ENCODE assay signal across 8 cellular contexts in the genomic region with DNA sequence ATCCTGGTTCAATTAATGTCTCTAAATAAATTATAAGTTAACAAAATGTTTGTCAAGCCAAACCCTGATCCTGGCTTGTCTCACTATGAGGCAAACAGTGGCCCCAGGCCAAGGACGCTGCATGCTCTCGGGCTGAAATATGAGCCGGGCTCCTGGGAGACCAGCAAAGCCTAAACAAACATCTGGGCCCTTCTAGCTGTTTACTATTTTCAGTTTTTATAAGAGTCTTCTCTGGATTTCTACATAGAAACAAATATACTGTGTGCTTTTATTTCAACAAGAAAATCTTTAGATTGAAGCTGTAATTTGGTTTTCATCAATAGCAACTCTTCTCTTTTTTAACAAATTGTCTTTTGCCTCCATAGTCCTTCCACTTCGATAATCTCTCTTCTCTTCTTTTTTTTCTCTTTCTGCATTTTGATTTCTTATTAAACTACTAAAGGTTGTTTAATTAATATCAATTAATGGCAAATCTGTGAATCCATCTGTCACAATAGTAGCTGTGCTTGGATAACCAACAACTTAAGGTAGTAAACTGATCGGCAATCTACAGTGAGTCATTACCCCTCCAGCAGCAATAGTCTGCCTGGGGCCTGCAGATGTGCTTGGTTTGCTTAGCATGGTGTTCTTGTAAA.
DNase-seq lines count a peak whose midpoint lies in the region; ATAC-seq and TF ChIP-seq lines count a peak whose summit lies in the region.

No MANE protein-coding gene starts in this region.

- H3K27me3 Mint-ChIP-seq in activated naive CD8-positive, alpha-beta T cell treated with anti-CD3 and anti-CD28 coated beads, Interleukin-2, amount 50 U/mL, for 24 hours = peaks cover 29% of the 10 kb centered on the region

- CTCF ChIA-PET in PC-3 (lab: Charles Lee) = no interaction called here

- peak overlapping the region; percentile 38 for H3K4me2 ChIP-seq in GM23248 (ENCODE audit: unreplicated experiment)
- H3K4me2 ChIP-seq in PC-3 (ENCODE audit: low read length) = peak overlapping the region; percentile 84

- H3K9me2 ChIP-seq in GM23248 (ENCODE audit: insufficient read depth) = no peaks in the 10 kb centered on the region
- no peaks in the 10 kb centered on the region for H3K9me2 ChIP-seq in PC-3 (replicated peaks; ENCODE audit: low read length)

- H3K4me1 ChIP-seq in GM23248 (ENCODE audit: insufficient read depth) (peaks cover 6% of the 10 kb centered on the region), PC-3 (ENCODE audit: insufficient read depth, low read length) (peaks cover 19% of the 10 kb centered on the region), gastroesophageal sphincter (peaks cover 0 to 17% (median 0%) of the 10 kb centered on the region in 3 donors)

- no TSS peak for BruUV-seq in PC-3 (replicated peaks; lab: Mats Ljungman, UMichigan)

- DNase-seq in GM23248 = peak; percentile 92
- peak; percentile 83 for DNase-seq in PC-3
- peak in 9 of 10 donors; percentile 24 to 92 (median 57) for DNase-seq in posterior cingulate gyrus
- no peak for DNase-seq in central memory CD4-positive, alpha-beta T cell
- DNase-seq in activated naive CD4-positive, alpha-beta T cell treated with Interleukin-2 at 50 U/mL for 16 hours = no peak
- no peak for DNase-seq in activated naive CD8-positive, alpha-beta T cell treated with anti-CD3 and anti-CD28 coated beads, Interleukin-2, amount 50 U/mL, for 24 hours

- no peaks in the 10 kb centered on the region for H4K20me1 ChIP-seq in GM23248 (ENCODE audit: insufficient read depth)
- no peaks in the 10 kb centered on the region for H4K20me1 ChIP-seq in PC-3 (ENCODE audit: low read length)

- WGBS in GM23248 (ENCODE audit: low coverage in 1 of 2, low lambda C conversion rate in 2 of 2, missing lambda C conversion rate in 2 of 2), 2 experiments = 1 to 8% methylated on average over 5 of the region's 5 CpGs
- WGBS in gastroesophageal sphincter (ENCODE audit: low coverage in 1 of 2), 2 donors = 30 to 32% methylated on average over 5 of the region's 5 CpGs

- no peaks in the 10 kb centered on the region for H3K4me1 Mint-ChIP-seq in activated naive CD8-positive, alpha-beta T cell treated with anti-CD3 and anti-CD28 coated beads, Interleukin-2, amount 50 U/mL, for 24 hours

- in situ Hi-C loops in GM23248 (cut with MboI) = no loop called here

- no peaks in the 10 kb centered on the region for H3K36me3 ChIP-seq in GM23248 (ENCODE audit: low read depth)
- no peaks in the 10 kb centered on the region for H3K36me3 ChIP-seq in PC-3 (ENCODE audit: low read depth, low read length)
- no peaks in the 10 kb centered on the region for H3K36me3 ChIP-seq in gastroesophageal sphincter

- TF ChIP-seq EP300 in gastroesophageal sphincter (IDR thresholded peaks at IDR 0.05) = no peak

- TF ChIP-seq CTCF in PC-3 (conservative IDR thresholded peaks at IDR 0.05; ENCODE audit: low read depth, low read length) (no peak), gastroesophageal sphincter (IDR thresholded peaks at IDR 0.05) (no peak)

- H3K36me3 Mint-ChIP-seq in activated naive CD8-positive, alpha-beta T cell treated with anti-CD3 and anti-CD28 coated beads, Interleukin-2, amount 50 U/mL, for 24 hours (ENCODE audit: low read depth) = no peaks in the 10 kb centered on the region

- H3F3A ChIP-seq in GM23248 (ENCODE audit: insufficient read depth) = no peaks in the 10 kb centered on the region
- peaks cover 3% of the 10 kb centered on the region for H3F3A ChIP-seq in PC-3 (ENCODE audit: low read length, unreplicated experiment)

- intact Hi-C loops in PC-3 (cut with micrococcal nuclease) (loop anchor here (5.0 kb wide), 1 partner anchor 155 kb away; no protein-coding TSS in a partner anchor), posterior cingulate gyrus (cut with DNase I) (no loop called here)

- H3K79me2 ChIP-seq in GM23248 (ENCODE audit: insufficient read depth) (no peaks in the 10 kb centered on the region), PC-3 (ENCODE audit: low read length) (no peaks in the 10 kb centered on the region)

- peak overlapping the region; percentile 47; the same call in 1 of the 2 replicates for H3K9ac ChIP-seq in GM23248
- no peak overlapping the region; the same call in 1 of the 2 replicates for H3K9ac ChIP-seq in PC-3 (ENCODE audit: low read length)

- H3K27ac ChIP-seq in GM23248 = 0 out of 2 replicates have a peak overlapping the region, but pooled peaks have one; percentile 15
- peak overlapping the region; percentile 68 for H3K27ac ChIP-seq in PC-3 (ENCODE audit: low read length)
- H3K27ac ChIP-seq in gastroesophageal sphincter = peak overlapping the region in 1 of 4 donors; percentile 4

- H3K4me3 Mint-ChIP-seq in activated naive CD8-positive, alpha-beta T cell treated with anti-CD3 and anti-CD28 coated beads, Interleukin-2, amount 50 U/mL, for 24 hours = no peak overlapping the region

- no peaks in the 10 kb centered on the region for H3K9me3 Mint-ChIP-seq in activated naive CD8-positive, alpha-beta T cell treated with anti-CD3 and anti-CD28 coated beads, Interleukin-2, amount 50 U/mL, for 24 hours

- H3K27ac Mint-ChIP-seq in activated naive CD8-positive, alpha-beta T cell treated with anti-CD3 and anti-CD28 coated beads, Interleukin-2, amount 50 U/mL, for 24 hours = no peak overlapping the region

- POLR2A ChIA-PET in PC-3 (lab: Charles Lee; ENCODE audit: unreplicated experiment) = no interaction called here

- H3K9me3 ChIP-seq in GM23248 (ENCODE audit: low read depth) (no peaks in the 10 kb centered on the region), PC-3 (ENCODE audit: low read length) (no peaks in the 10 kb centered on the region), gastroesophageal sphincter (no peaks in the 10 kb centered on the region)

- peak; percentile 98 for ATAC-seq in PC-3
- ATAC-seq in gastroesophageal sphincter = peak; percentile 66
- no peak for ATAC-seq in HG03439 (IDR thresholded peaks at IDR 0.05; ENCODE audit: unreplicated experiment)
- no peak for ATAC-seq in activated naive CD8-positive, alpha-beta T cell treated with anti-CD3 and anti-CD28 coated beads, Interleukin-2, amount 50 U/mL, for 24 hours

- TF ChIP-seq POLR2A in gastroesophageal sphincter (IDR thresholded peaks at IDR 0.05) = no peak

- H2AFZ ChIP-seq in GM23248 = peak overlapping the region; percentile 45; the same call in 1 of the 2 replicates
- H2AFZ ChIP-seq in PC-3 (ENCODE audit: low read length) = no peak overlapping the region; the same call in 1 of the 2 replicates

- H3K27me3 ChIP-seq in GM23248 (replicated peaks; ENCODE audit: insufficient read depth) (0 out of 2 replicates have a peak, but pooled peaks cover 8% of the 10 kb centered on the region), PC-3 (ENCODE audit: low read length) (no peaks in the 10 kb centered on the region), gastroesophageal sphincter (no peaks in the 10 kb centered on the region)

- H3K4me3 ChIP-seq in GM23248 = peak overlapping the region; percentile 44; the same call in 1 of the 2 replicates
- H3K4me3 ChIP-seq in PC-3 (ENCODE audit: low read length) = peak overlapping the region; percentile 55; the same call in 1 of the 2 replicates
- no peak overlapping the region for H3K4me3 ChIP-seq in gastroesophageal sphincter

Comparison
In these comparisons a context has a peak if more than half of its experiments do, and no peak if none do; other contexts are left out.
1. DNase-seq: peak in GM23248 (single experiment), PC-3 (single experiment) and posterior cingulate gyrus (9 of 10); none in central memory CD4-positive, alpha-beta T cell (single experiment), activated naive CD4-positive, alpha-beta T cell treated with Interleukin-2 at 50 U/mL for 16 hours (single experiment) and activated naive CD8-positive, alpha-beta T cell treated with anti-CD3 and anti-CD28 coated beads, Interleukin-2, amount 50 U/mL, for 24 hours (single experiment).
2. H3K4me3 ChIP-seq: peak in GM23248 (single experiment) and PC-3 (single experiment); none in gastroesophageal sphincter (0 of 2).
3. ATAC-seq: peak in PC-3 (single experiment) and gastroesophageal sphincter (single experiment); none in HG03439 (single experiment) and activated naive CD8-positive, alpha-beta T cell treated with anti-CD3 and anti-CD28 coated beads, Interleukin-2, amount 50 U/mL, for 24 hours (single experiment).